ENCODE assay signal across 9 cellular contexts in genomic region chr15:58441376-58442070, GRCh38. TPM values are rescaled to one million over a fixed set of nuclear protein-coding genes. Genes with fewer than 3 reads are reported as not detected.
DNase-seq lines count a peak whose midpoint lies in the region; ATAC-seq and TF ChIP-seq lines count a peak whose summit lies in the region.
"Had no signal": no experiment of that assay in that cellular context is flagged by ENCODE, and none has a peak within 500 bp of the region (broad histone marks: within the 10 kb centered on the region; RNA-seq: fewer than 3 reads in every experiment).

No MANE protein-coding gene starts in this region.

- H3K27me3 ChIP-seq in GM23248 (replicated peaks; ENCODE audit: insufficient read depth) = no peaks in the 10 kb centered on the region
- H3K27me3 ChIP-seq in SK-N-SH (ENCODE audit: insufficient read depth) = no peaks in the 10 kb centered on the region
- no peaks in the 10 kb centered on the region for H3K27me3 ChIP-seq in skeletal muscle satellite cell (ENCODE audit: control insufficient read depth, insufficient read depth, low read length)

- H3K79me2 ChIP-seq in GM23248 (ENCODE audit: insufficient read depth) (no peaks in the 10 kb centered on the region), SK-N-SH (ENCODE audit: insufficient read depth) (no peaks in the 10 kb centered on the region)

- H3K4me2 ChIP-seq in GM23248 (ENCODE audit: unreplicated experiment) (peak overlapping the region; percentile 60), SK-N-SH (peak overlapping the region; percentile 61; the same call in 1 of the 2 replicates), skeletal muscle satellite cell (ENCODE audit: low read length) (peak overlapping the region; percentile 36)

- no peaks in the 10 kb centered on the region for H3K9me2 ChIP-seq in GM23248 (ENCODE audit: insufficient read depth)
- H3K9me2 ChIP-seq in SK-N-SH = no peaks in the 10 kb centered on the region

- TF ChIP-seq EP300 in SK-N-SH (IDR thresholded peaks at IDR 0.05; ENCODE audit: borderline replicate concordance in 1 of 2, low read depth in 1 of 2, low read length in 1 of 2) = no peak

- no peak for TF ChIP-seq RAD21 in SK-N-SH (IDR thresholded peaks at IDR 0.05; ENCODE audit: low read length)

- DNase-seq in GM23248 (peak; percentile 89), SK-N-SH (no peak), fibroblast of the conjunctiva (ENCODE audit: low read depth) (peak; percentile 81), germinal center (ENCODE audit: low spot score) (no peak), iPS-NIHi7 (ENCODE audit: extremely low spot score) (no peak), NCI-H1092 treated with DMSO at 0.1 percent for 48 hours (lab: John Stamatoyannopoulos, UW) (no peak)
- DNase-seq: NCI-H1048 had no signal

- CTCF ChIA-PET in SK-N-SH (lab: Yijun Ruan, JAX) = interaction anchor here (1.2 kb wide), 1 partner anchor 172 kb away, joined by 3 read pairs; no protein-coding TSS in a partner anchor

- H3K4me3 ChIP-seq in GM23248 = no peak overlapping the region
- no peak overlapping the region for H3K4me3 ChIP-seq in SK-N-SH (ENCODE audit: low read depth in 2 of 2, low read length in 1 of 2)
- H3K4me3 ChIP-seq in skeletal muscle satellite cell (ENCODE audit: low read length) = no peak overlapping the region

- H2AFZ ChIP-seq in GM23248 = no peak overlapping the region
- no peak overlapping the region for H2AFZ ChIP-seq in SK-N-SH (ENCODE audit: low read depth)

- H4K20me1 ChIP-seq in GM23248 (ENCODE audit: insufficient read depth) (no peaks in the 10 kb centered on the region), SK-N-SH (ENCODE audit: insufficient read depth) (no peaks in the 10 kb centered on the region)

- no peaks in the 10 kb centered on the region for H3K9me3 ChIP-seq in GM23248 (ENCODE audit: low read depth)
- no peaks in the 10 kb centered on the region for H3K9me3 ChIP-seq in SK-N-SH
- no peaks in the 10 kb centered on the region for H3K9me3 ChIP-seq in skeletal muscle satellite cell (replicated peaks; ENCODE audit: low read length)

- no peak for TF ChIP-seq CTCF in SK-N-SH (IDR thresholded peaks at IDR 0.05)

- WGBS in GM23248 (ENCODE audit: low coverage in 1 of 2, low lambda C conversion rate in 2 of 2, missing lambda C conversion rate in 2 of 2), 2 experiments = 12 to 14% methylated on average over 9 of the region's 9 CpGs
- 82% methylated on average over 7 of the region's 9 CpGs for WGBS in SK-N-SH (ENCODE audit: low lambda C conversion rate)

- in situ Hi-C loops in GM23248 (cut with MboI) = no loop called here

- peaks cover 39% of the 10 kb centered on the region for H3F3A ChIP-seq in GM23248 (ENCODE audit: insufficient read depth)
- H3F3A ChIP-seq in SK-N-SH (replicated peaks; ENCODE audit: insufficient read depth) = no peaks in the 10 kb centered on the region

- H3K9ac ChIP-seq in GM23248 (peak overlapping the region; percentile 58), SK-N-SH (no peak overlapping the region), skeletal muscle satellite cell (ENCODE audit: low read depth, low read length) (peak overlapping the region; percentile 23)

- no peaks in the 10 kb centered on the region for H3K36me3 ChIP-seq in GM23248 (ENCODE audit: low read depth)
- no peaks in the 10 kb centered on the region for H3K36me3 ChIP-seq in SK-N-SH (replicated peaks in 1 of 2; ENCODE audit: control insufficient read depth in 1 of 2, insufficient read depth in 2 of 2, low read length in 1 of 2)
- no peaks in the 10 kb centered on the region for H3K36me3 ChIP-seq in skeletal muscle satellite cell (ENCODE audit: insufficient read depth, low read length)

- POLR2A ChIA-PET in SK-N-SH (lab: Yijun Ruan, JAX) = no interaction called here

- H3K27ac ChIP-seq in GM23248 = peak overlapping the region; percentile 84
- no peak overlapping the region for H3K27ac ChIP-seq in SK-N-SH (ENCODE audit: low read depth in 2 of 2, low read length in 1 of 2)

- H3K4me1 ChIP-seq in GM23248 (ENCODE audit: insufficient read depth) (peaks cover 57% of the 10 kb centered on the region), SK-N-SH (ENCODE audit: control insufficient read depth in 1 of 2, insufficient read depth in 2 of 2, low read depth in 1 of 2, low read length in 1 of 2) (peaks cover 11 to 16% of the 10 kb centered on the region in 2 experiments; a peak in 3 of 4 replicates), skeletal muscle satellite cell (ENCODE audit: control insufficient read depth, insufficient read depth, low read length) (peaks cover 52% of the 10 kb centered on the region)

- ATAC-seq in HG03175 (IDR thresholded peaks at IDR 0.05; ENCODE audit: unreplicated experiment) = no peak

TF ChIP-seq in SK-N-SH, 30 proteins besides CTCF, POLR2A, EP300 and RAD21 (continues in another document):
- no peak for TF ChIP-seq NRF1 (IDR thresholded peaks at IDR 0.05; ENCODE audit: low read depth, low read length)
- TF ChIP-seq TAF1 (IDR thresholded peaks at IDR 0.05; ENCODE audit: borderline replicate concordance, low read depth, low read length) = no peak
- TF ChIP-seq FOXJ3 (CRISPR knock-in tag; IDR thresholded peaks at IDR 0.05) = no peak
- no peak for TF ChIP-seq REST (IDR thresholded peaks at IDR 0.05; ENCODE audit: low read depth, low read length)
- TF ChIP-seq POLR2AphosphoS5 (IDR thresholded peaks at IDR 0.05; ENCODE audit: low read depth, low read length) = no peak
- TF ChIP-seq TEAD4 (IDR thresholded peaks at IDR 0.05; ENCODE audit: borderline replicate concordance, insufficient read depth) = no peak
- TF ChIP-seq ELF1 (IDR thresholded peaks at IDR 0.05) = no peak
- no peak for TF ChIP-seq USF2 (IDR thresholded peaks at IDR 0.05; ENCODE audit: borderline replicate concordance, low read depth, low read length)
- no peak for TF ChIP-seq SMC3 (IDR thresholded peaks at IDR 0.05; ENCODE audit: low read depth, low read length)
- TF ChIP-seq RCOR1 (IDR thresholded peaks at IDR 0.05; ENCODE audit: low read length) = no peak
- TF ChIP-seq ZBTB33 (IDR thresholded peaks at IDR 0.05; ENCODE audit: borderline replicate concordance, low read depth) = no peak
- peak; percentile 40; the same call in 1 of the 2 replicates for TF ChIP-seq NFIC (IDR thresholded peaks at IDR 0.05; ENCODE audit: borderline replicate concordance)
- TF ChIP-seq RXRA (IDR thresholded peaks at IDR 0.05; ENCODE audit: borderline replicate concordance, low read depth) = no peak
- TF ChIP-seq MAX (IDR thresholded peaks at IDR 0.05; ENCODE audit: low read depth) = no peak

RNA-seq across cellular contexts. Expression of gene LIPC, which starts 9.7 kb away (rescaled TPM):
- total RNA-seq in GM23248 (2014; rRNA removed; shearing (Covaris generic)) = 0.38 and 0.43 TPM in 2 replicates
- 0.63 and 1.1 TPM in 2 replicates for polyA plus RNA-seq in GM23248 (2016; fragmentation: Nextera tagmentation; extraction: Ambion mirVana)
- not detected in 2 replicates for polyA plus RNA-seq in SK-N-SH (2012; rRNA removed)
- polyA plus RNA-seq in SK-N-SH (2012; cell fraction: cytosol; rRNA removed) = not detected in 2 replicates
- polyA plus RNA-seq in SK-N-SH (2012; cell fraction: nucleus; rRNA removed) = not detected in 2 replicates
- 0.51 TPM in 1 of 2 replicates, not detected in the other for total RNA-seq in skeletal muscle satellite cell (2012; rRNA removed)

Comparison
In these comparisons a context has a peak if more than half of its experiments do, and no peak if none do; other contexts are left out.
1. DNase-seq: peak in GM23248 (single experiment) and fibroblast of the conjunctiva (single experiment); none in SK-N-SH (single experiment), germinal center (single experiment), iPS-NIHi7 (single experiment) and NCI-H1092 treated with DMSO at 0.1 percent for 48 hours (single experiment).
2. Peak in every context shown above with its lines, with median percentiles within 50 percentile points of each other: H3K4me2 ChIP-seq.